ENCODE assay signal across 12 cellular contexts in the genomic region with DNA sequence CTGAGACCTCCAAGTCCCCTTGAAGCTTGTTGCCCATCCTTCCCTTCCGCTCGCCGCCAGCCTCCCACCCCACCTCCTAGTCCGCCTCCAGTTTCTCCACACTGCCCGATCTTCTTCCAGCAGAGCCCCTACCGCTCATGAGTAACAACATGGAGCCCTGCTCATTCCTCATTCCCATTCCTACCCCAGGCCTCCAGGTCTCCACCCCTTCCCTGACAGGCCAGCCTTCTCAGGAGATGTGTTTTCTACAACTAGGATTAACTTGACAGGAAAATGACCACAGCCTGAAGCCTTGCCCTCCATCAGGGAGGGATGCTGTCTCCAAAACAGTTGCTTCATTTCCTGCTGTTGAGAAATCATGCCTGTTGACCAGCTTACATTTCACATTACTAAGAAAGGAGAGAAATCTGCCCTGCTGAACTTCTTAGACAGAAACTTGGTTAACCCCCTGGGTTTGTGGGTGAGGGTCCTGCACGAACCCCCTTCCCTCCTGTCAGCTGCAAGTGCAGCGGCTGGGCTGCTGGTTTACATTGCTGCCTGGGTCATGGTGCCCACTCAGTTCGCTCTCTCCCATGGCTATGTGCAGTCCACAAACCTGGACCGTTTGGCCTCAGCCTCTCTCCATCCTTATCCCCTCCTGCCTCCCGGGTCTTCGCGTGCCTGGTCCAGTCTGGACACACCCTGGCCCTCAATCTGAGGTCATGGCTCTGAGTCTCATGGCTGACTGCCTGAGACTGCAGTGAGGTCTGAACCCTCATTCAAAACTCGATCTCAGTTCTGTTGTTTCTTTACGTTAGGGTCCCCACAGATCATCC. TPM values are rescaled to one million over a fixed set of nuclear protein-coding genes. Genes with fewer than 3 reads are reported as not detected.
DNase-seq lines count a peak whose midpoint lies in the region; ATAC-seq and TF ChIP-seq lines count a peak whose summit lies in the region.
"Had no signal": no experiment of that assay in that cellular context is flagged by ENCODE, and none has a peak within 500 bp of the region (broad histone marks: within the 10 kb centered on the region; RNA-seq: fewer than 3 reads in every experiment).

No MANE protein-coding gene starts in this region.

- no peak for TF ChIP-seq EP300 in sigmoid colon (IDR thresholded peaks at IDR 0.05)

- DNase-seq in EL (peak; percentile 54), RWPE2 (ENCODE audit: low spot score) (no peak), Right ventricle myocardium superior (peak; percentile 63), sigmoid colon (peak; percentile 85), DMS79 (lab: John Stamatoyannopoulos, UW) (no peak)
- DNase-seq: DMS79 treated with DMSO at 0.1 percent for 48 hours, NCI-H446 treated with DMSO at 0.1 percent for 48 hours had no signal

- no peak for TF ChIP-seq POLR2A in sigmoid colon (IDR thresholded peaks at IDR 0.05)

- WGBS in sigmoid colon, 2 donors: 79% methylated on average over 15 of the region's 15 CpGs

- H3K27ac ChIP-seq in RWPE2 (ENCODE audit: poor library complexity, severe bottlenecking): no peak overlapping the region
- peak overlapping the region; percentile 7 to 69 (median 30) for H3K27ac ChIP-seq in sigmoid colon
- H3K27ac ChIP-seq: parathyroid adenoma had no signal

- no peaks in the 10 kb centered on the region for H3K4me1 ChIP-seq in RWPE2 (ENCODE audit: insufficient read depth, poor library complexity, severe bottlenecking)
- H3K4me1 ChIP-seq in sigmoid colon: no peaks in the 10 kb centered on the region
- H3K4me1 ChIP-seq: parathyroid adenoma had no signal

- no peaks in the 10 kb centered on the region for H3K36me3 ChIP-seq in RWPE2 (ENCODE audit: low read depth)
- no peaks in the 10 kb centered on the region for H3K36me3 ChIP-seq in sigmoid colon

- no peak overlapping the region for H3K4me3 ChIP-seq in RWPE2 (ENCODE audit: severe bottlenecking)
- H3K4me3 ChIP-seq in sigmoid colon: no peak overlapping the region

- intact Hi-C loops in Right ventricle myocardium superior (cut with DNase I) (no loop called here), sigmoid colon (cut with DNase I) (no loop called here)

- H3K27me3 ChIP-seq in RWPE2 (ENCODE audit: insufficient read depth, poor library complexity, severe bottlenecking) (no peaks in the 10 kb centered on the region), sigmoid colon (no peaks in the 10 kb centered on the region)

- no peak for TF ChIP-seq CTCF in RWPE2 (IDR thresholded peaks at IDR 0.05; ENCODE audit: poor library complexity, severe bottlenecking)
- no peak for TF ChIP-seq CTCF in sigmoid colon (IDR thresholded peaks at IDR 0.05)

- ATAC-seq in RWPE2 (ENCODE audit: low read depth) (peak; percentile 41; the same call in 2 of the 3 replicates), Right ventricle myocardium superior (ENCODE audit: poor library complexity) (peak; percentile 71), HG03378 (IDR thresholded peaks at IDR 0.05; ENCODE audit: unreplicated experiment) (no peak), HG03520 (IDR thresholded peaks at IDR 0.05; ENCODE audit: unreplicated experiment) (no peak), GM18873 (IDR thresholded peaks at IDR 0.05; ENCODE audit: low FRiP score, unreplicated experiment) (no peak)
- ATAC-seq: activated T-helper 17 cell treated with anti-CD3 and anti-CD28 coated beads, Interleukin-2, amount 50 U/mL, for 72 hours had no signal

- no peaks in the 10 kb centered on the region for H3K9me3 ChIP-seq in RWPE2 (ENCODE audit: severe bottlenecking)
- no peaks in the 10 kb centered on the region for H3K9me3 ChIP-seq in sigmoid colon

RNA-seq across cellular contexts. Expression of gene CHI3L1, which starts 16.1 kb away (rescaled TPM):
- total RNA-seq in Right ventricle myocardium superior: 0.32 TPM
- total RNA-seq in sigmoid colon: 1 to 10 TPM in 3 of 4 donors, not detected in 1; 2.2 to 9.1 (median 2.6) TPM
- 10 to 100 TPM in 1 of 3 donors, 1 to 10 TPM in 2; 1.2 to 28.8 (median 4.9) TPM for polyA plus RNA-seq in sigmoid colon
- total RNA-seq: activated T-helper 17 cell treated with anti-CD3 and anti-CD28 coated beads, Interleukin-2, amount 50 U/mL, for 72 hours had no signal

RNA-seq across cellular contexts. Expression of gene CHIT1, which starts 26.8 kb away (rescaled TPM):
- 0.48 TPM for total RNA-seq in Right ventricle myocardium superior
- not detected for total RNA-seq in sigmoid colon
- polyA plus RNA-seq in sigmoid colon: under 1 TPM in 1 of 3 donors, not detected in 2; 0.98 TPM

RNA-seq across cellular contexts. Expression of gene MYBPH, which starts 27.0 kb away (rescaled TPM):
- total RNA-seq in Right ventricle myocardium superior (not detected), sigmoid colon (not detected)
- not detected for polyA plus RNA-seq in sigmoid colon
- total RNA-seq: activated T-helper 17 cell treated with anti-CD3 and anti-CD28 coated beads, Interleukin-2, amount 50 U/mL, for 72 hours had no signal

Comparison
In these comparisons a context has a peak if more than half of its experiments do, and no peak if none do; other contexts are left out.
1. DNase-seq: peak in EL (single experiment), Right ventricle myocardium superior (single experiment) and sigmoid colon (single experiment); none in RWPE2 (single experiment) and DMS79 (single experiment).
2. ATAC-seq: peak in RWPE2 (single experiment) and Right ventricle myocardium superior (single experiment); none in HG03378 (single experiment), HG03520 (single experiment) and GM18873 (single experiment).